Comparison of ENCODE assay signal across 12 cellular contexts in the genomic region with DNA sequence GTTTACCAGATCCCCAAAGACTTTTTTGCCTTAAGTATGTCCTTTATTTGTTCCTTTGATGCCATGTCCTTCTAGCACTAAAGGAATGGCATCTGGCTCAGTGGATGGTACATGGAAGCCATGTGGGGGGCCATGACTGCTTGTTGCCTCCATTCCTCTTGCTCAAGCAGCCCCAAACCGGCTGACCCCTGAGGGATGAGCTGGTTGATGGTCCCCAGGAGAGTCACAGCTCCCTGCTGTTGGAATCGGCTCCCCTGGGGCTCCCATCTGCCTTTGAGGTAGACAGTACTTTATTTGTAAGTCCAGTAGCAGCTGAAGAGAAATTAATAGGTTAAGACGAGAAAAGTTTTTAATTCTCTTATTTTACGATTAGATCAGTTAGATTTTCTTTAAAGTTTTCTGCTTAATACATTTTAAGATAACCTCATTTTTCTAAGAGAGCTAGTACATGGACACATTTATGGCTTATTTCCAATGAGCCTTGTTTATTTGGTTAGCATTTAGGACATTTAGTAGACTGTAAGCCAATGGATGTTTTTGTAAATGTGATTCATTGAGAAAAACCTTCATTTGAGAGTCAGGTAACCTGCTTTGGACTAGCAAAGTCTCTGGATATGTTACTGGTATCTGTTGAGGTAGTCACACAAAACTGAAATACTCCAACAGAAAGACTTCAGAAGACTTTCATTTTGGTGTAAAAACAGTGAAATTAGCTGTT.
"Had no signal": no experiment of that assay in that cellular context is flagged by ENCODE, and none has a peak within 500 bp of the region (broad histone marks: within the 10 kb centered on the region; RNA-seq: fewer than 3 reads in every experiment).

No MANE protein-coding gene starts in this region.

- H3K27ac ChIP-seq: brain microvascular endothelial cell, right lobe of liver, SJCRH30, upper lobe of right lung, VCaP had no signal

- ATAC-seq: activated CD8-positive, alpha-beta T cell treated with anti-CD3 and anti-CD28 coated beads, Interleukin-2, amount 10 ng/mL, durations not matched to agents 7 days and 5 days; upper lobe of right lung had no signal

- H3K4me3 ChIP-seq: dorsolateral prefrontal cortex, right lobe of liver, SJCRH30, upper lobe of right lung had no signal

- DNase-seq: activated CD4-positive, alpha-beta T cell treated with anti-CD3 and anti-CD28 coated beads for 4 hours; activated CD8-positive, alpha-beta T cell treated with anti-CD3 and anti-CD28 coated beads, Interleukin-2, amount 10 ng/mL, durations not matched to agents 7 days and 5 days; activated naive CD4-positive, alpha-beta T cell treated with Interleukin-2 at 50 U/mL for 16 hours; brain microvascular endothelial cell; dorsolateral prefrontal cortex; right lobe of liver; stimulated activated naive CD4-positive, alpha-beta T cell; substantia nigra; T-helper 9 cell; upper lobe of right lung had no signal

- H3K9me3 ChIP-seq: right lobe of liver, SJCRH30, upper lobe of right lung had no signal

- H3K27me3 ChIP-seq: brain microvascular endothelial cell, dorsolateral prefrontal cortex, right lobe of liver, SJCRH30, upper lobe of right lung had no signal

- H3K36me3 ChIP-seq: brain microvascular endothelial cell, upper lobe of right lung had no signal
